Comparison of ENCODE assay signal across 13 cellular contexts in genomic region chr11:102320679-102321078, GRCh38. TPM values are rescaled to one million over a fixed set of nuclear protein-coding genes. Genes with fewer than 3 reads are reported as not detected.
DNase-seq lines count a peak whose midpoint lies in the region; ATAC-seq and FAIRE-seq lines count a peak whose summit lies in the region.
"Had no signal": no experiment of that assay in that cellular context is flagged by ENCODE, and none has a peak within 500 bp of the region (broad histone marks: within the 10 kb centered on the region; RNA-seq: fewer than 3 reads in every experiment).

No MANE protein-coding gene starts in this region.

- H3K4me3 Mint-ChIP-seq in activated CD4-positive, alpha-beta T cell treated with anti-CD3 and anti-CD28 coated beads, Interleukin-2, amount 10 ng/mL, durations not matched to agents 24 days and 14 days, result peak overlapping the region; percentile 91
- peak overlapping the region; percentile 89 to 95 (median 93) for H3K4me3 Mint-ChIP-seq in T-cell

- ATAC-seq in T-cell (replicated peaks in 1 of 4), result no peak
- peak; percentile 63 to 68 for ATAC-seq in right cardiac atrium

- POLR2A ChIA-PET in T-cell (lab: Charles Lee), result interaction anchor here (0.6 to 1.2 kb wide), 3 partner anchors 13 to 135 kb away, joined by 3 to 13 read pairs (median 4); no protein-coding TSS in a partner anchor

- H3K4me3 ChIP-seq in right cardiac atrium (ENCODE audit: low read length) (no peak overlapping the region), stomach smooth muscle (ENCODE audit: low read length in 2 of 2) (no peak overlapping the region)
- H3K4me3 ChIP-seq: thoracic aorta had no signal

- intact Hi-C loops in activated CD4-positive, alpha-beta T cell treated with anti-CD3 and anti-CD28 coated beads, Interleukin-2, amount 10 ng/mL, durations not matched to agents 24 days and 14 days (cut with micrococcal nuclease), result no loop called here
- intact Hi-C loops in right cardiac atrium (cut with DNase I), result no loop called here

- H3K36me3 ChIP-seq in stomach smooth muscle (ENCODE audit: control insufficient read depth in 2 of 2, insufficient read depth in 2 of 2, low read length in 2 of 2), result no peaks in the 10 kb centered on the region
- H3K36me3 ChIP-seq: thoracic aorta had no signal

- no peaks in the 10 kb centered on the region for H3K9me3 Mint-ChIP-seq in activated CD4-positive, alpha-beta T cell treated with anti-CD3 and anti-CD28 coated beads, Interleukin-2, amount 10 ng/mL, durations not matched to agents 24 days and 14 days
- no peaks in the 10 kb centered on the region for H3K9me3 Mint-ChIP-seq in T-cell

- peaks cover 2% of the 10 kb centered on the region for H3K27me3 Mint-ChIP-seq in activated CD4-positive, alpha-beta T cell treated with anti-CD3 and anti-CD28 coated beads, Interleukin-2, amount 10 ng/mL, durations not matched to agents 24 days and 14 days
- H3K27me3 Mint-ChIP-seq in T-cell, result no peaks in the 10 kb centered on the region

- H3K4me1 Mint-ChIP-seq in activated CD4-positive, alpha-beta T cell treated with anti-CD3 and anti-CD28 coated beads, Interleukin-2, amount 10 ng/mL, durations not matched to agents 24 days and 14 days, result peaks cover 56% of the 10 kb centered on the region
- H3K4me1 Mint-ChIP-seq in T-cell, result peaks cover 62 to 73% (median 72%) of the 10 kb centered on the region in 3 donors

- FAIRE-seq in RCC 7860 (lab: Jason Lieb, UNC), result no peak
- FAIRE-seq: TTC549 had no signal

- H3K27ac ChIP-seq in right cardiac atrium (ENCODE audit: low read length), result no peak overlapping the region
- H3K27ac ChIP-seq in stomach smooth muscle (ENCODE audit: low read length), result peak overlapping the region; percentile 77

- H3K27me3 ChIP-seq in right cardiac atrium (ENCODE audit: control insufficient read depth, insufficient read depth), result no peaks in the 10 kb centered on the region
- H3K27me3 ChIP-seq in stomach smooth muscle (ENCODE audit: control insufficient read depth in 1 of 2, insufficient read depth in 2 of 2, low read length in 2 of 2), result no peaks in the 10 kb centered on the region

- H3K9me3 ChIP-seq in right cardiac atrium (ENCODE audit: control insufficient read depth, low read length) (no peaks in the 10 kb centered on the region), stomach smooth muscle (ENCODE audit: control insufficient read depth in 2 of 2, low read length in 2 of 2) (no peaks in the 10 kb centered on the region)
- H3K9me3 ChIP-seq: thoracic aorta had no signal

- H3K36me3 Mint-ChIP-seq in activated CD4-positive, alpha-beta T cell treated with anti-CD3 and anti-CD28 coated beads, Interleukin-2, amount 10 ng/mL, durations not matched to agents 24 days and 14 days (ENCODE audit: low read depth), result peaks cover 60% of the 10 kb centered on the region
- peaks cover 51% of the 10 kb centered on the region for H3K36me3 Mint-ChIP-seq in T-cell

- H3K4me1 ChIP-seq in right cardiac atrium (ENCODE audit: control insufficient read depth, insufficient read depth, low read length) (peaks cover 4% of the 10 kb centered on the region), stomach smooth muscle (ENCODE audit: control insufficient read depth, insufficient read depth, low read length) (peaks cover 12% of the 10 kb centered on the region)

- no peak for DNase-seq in activated CD4-positive, alpha-beta T cell treated with anti-CD3 and anti-CD28 coated beads, Interleukin-2, amount 10 ng/mL, durations not matched to agents 24 days and 14 days
- DNase-seq in activated CD4-positive, alpha-beta T cell treated with anti-CD3 and anti-CD28 coated beads for 1 hour, result no peak
- DNase-seq in T-cell, result no peak
- DNase-seq in right cardiac atrium, result no peak
- no peak for DNase-seq in RCC 7860 (ENCODE audit: low spot score)
- no peak for DNase-seq in NCI-H1694 (lab: John Stamatoyannopoulos, UW)
- DNase-seq in NCI-H69 (lab: John Stamatoyannopoulos, UW), result no peak
- DNase-seq: ACHN, Karpas-422, NCI-H526 treated with DMSO at 0.1 percent for 48 hours had no signal

- H3K27ac Mint-ChIP-seq in activated CD4-positive, alpha-beta T cell treated with anti-CD3 and anti-CD28 coated beads, Interleukin-2, amount 10 ng/mL, durations not matched to agents 24 days and 14 days, result peak overlapping the region; percentile 88
- H3K27ac Mint-ChIP-seq in T-cell, result peak overlapping the region; percentile 97 to 98

- CTCF ChIA-PET in T-cell (lab: Charles Lee), result interaction anchor here (0.6 to 3.2 kb wide), 8 partner anchors 9 to 52 kb away, joined by 3 to 45 read pairs (median 4); no protein-coding TSS in a partner anchor

- no peak overlapping the region for H3K9ac ChIP-seq in stomach smooth muscle (ENCODE audit: low read length in 2 of 2)

RNA-seq across cellular contexts. Expression of gene BIRC3, which starts 3.4 kb away (rescaled TPM):
- 100 and 102 TPM in 2 replicates for total RNA-seq in activated CD4-positive, alpha-beta T cell treated with anti-CD3 and anti-CD28 coated beads, Interleukin-2, amount 10 ng/mL, durations not matched to agents 24 days and 14 days
- total RNA-seq in T-cell, result 100 to 1,000 TPM in 2 of 5 donors, 10 to 100 TPM in 3; 82.6 to 114 (median 96.0) TPM
- total RNA-seq in right cardiac atrium, result 10 to 100 TPM in 3 of 4 donors, 1 to 10 TPM in 1; 8.7 to 11.9 (median 11.7) TPM
- 6.2 TPM for polyA plus RNA-seq in right cardiac atrium

RNA-seq across cellular contexts. Expression of gene BIRC2, which starts 26.3 kb away (rescaled TPM):
- 27.8 and 30.8 TPM in 2 replicates for total RNA-seq in activated CD4-positive, alpha-beta T cell treated with anti-CD3 and anti-CD28 coated beads, Interleukin-2, amount 10 ng/mL, durations not matched to agents 24 days and 14 days
- total RNA-seq in T-cell, result 100 to 1,000 TPM in 1 of 5 donors, 10 to 100 TPM in 4; 53.3 to 100 (median 60.8) TPM
- 10 to 100 TPM; 29.6 to 35.0 (median 31.9) TPM for total RNA-seq in right cardiac atrium
- 21.1 TPM for polyA plus RNA-seq in right cardiac atrium

Comparison
In these comparisons a context has a peak if more than half of its experiments do, and no peak if none do; other contexts are left out.
1. ATAC-seq: peak in right cardiac atrium (2 of 2); none in T-cell (0 of 4).